Comparison of ENCODE assay signal across 22 cellular contexts in genomic region chr7:135114622-135115021, GRCh38. TPM values are rescaled to one million over a fixed set of nuclear protein-coding genes. Genes with fewer than 3 reads are reported as not detected.
DNase-seq lines count a peak whose midpoint lies in the region; ATAC-seq, FAIRE-seq and TF ChIP-seq lines count a peak whose summit lies in the region.
"Had no signal": no experiment of that assay in that cellular context is flagged by ENCODE, and none has a peak within 500 bp of the region (broad histone marks: within the 10 kb centered on the region; RNA-seq: fewer than 3 reads in every experiment).

No MANE protein-coding gene starts in this region.

- H4K20me1 ChIP-seq in HepG2 (ENCODE audit: insufficient read depth, low read length) = no peaks in the 10 kb centered on the region
- no peaks in the 10 kb centered on the region for H4K20me1 ChIP-seq in K562 (replicated peaks; ENCODE audit: control insufficient read depth, insufficient read depth, low read length)
- H4K20me1 ChIP-seq: BLaER1 had no signal

- TF ChIP-seq EP300 in HepG2 (IDR thresholded peaks at IDR 0.05; ENCODE audit: low read depth in 2 of 2, low read length in 2 of 2) = no peak
- no peak for TF ChIP-seq EP300 in HepG2 (CRISPR knock-in tag; IDR thresholded peaks at IDR 0.05; ENCODE audit: borderline replicate concordance)
- no peak for TF ChIP-seq EP300 in K562 (IDR thresholded peaks at IDR 0.05; ENCODE audit: low read length)

- TF ChIP-seq CTCF in HepG2 (CRISPR knock-in tag; IDR thresholded peaks at IDR 0.05) = no peak
- no peak for TF ChIP-seq CTCF in right lobe of liver (IDR thresholded peaks at IDR 0.05)
- TF ChIP-seq CTCF in K562 (IDR thresholded peaks at IDR 0.05 in 2 of 3, conservative IDR thresholded peaks at IDR 0.05 in 1 of 3; ENCODE audit: insufficient read depth in 2 of 3, low read depth in 1 of 3, low read length in 3 of 3) = no peak

- H3K9me1 ChIP-seq in K562 (ENCODE audit: control insufficient read depth, insufficient read depth, low read length) = no peaks in the 10 kb centered on the region

- H3K27ac ChIP-seq in HepG2 (ENCODE audit: extremely low read length, insufficient read depth, low read length) (no peak overlapping the region), right lobe of liver (no peak overlapping the region), K562 (ENCODE audit: extremely low read depth, low read depth, low read length) (no peak overlapping the region)
- H3K27ac ChIP-seq: 22Rv1, BLaER1 had no signal

- DNase-seq in HepG2 (ENCODE audit: low spot score) (no peak), right lobe of liver (no peak), GM19239 (ENCODE audit: insufficient read length, low spot score) (no peak), K562 (ENCODE audit: extremely low read depth in 1 of 4, low spot score in 3 of 4) (no peak), SW 1271 (lab: John Stamatoyannopoulos, UW) (no peak)
- DNase-seq in stimulated activated CD4-positive, alpha-beta T cell treated with anti-CD3 and anti-CD28 coated beads, Interleukin-4, amount 100 ng/mL, for 24 hours = no peak
- DNase-seq: ACHN; BE2C; C1 segment of cervical spinal cord; Calu3; CD4-positive, alpha-beta memory T cell; CD4-positive, CD25-positive, alpha-beta regulatory T cell; CD8-positive, alpha-beta memory T cell; COR-L47; DMS79 treated with DMSO at 0.1 percent for 48 hours; GF-D8 had no signal

- H3K4me2 ChIP-seq in HepG2 (ENCODE audit: low read depth, low read length) (peak overlapping the region; percentile 36; the same call in 1 of the 2 replicates), K562 (ENCODE audit: insufficient read depth, low read length) (no peak overlapping the region)
- H3K4me2 ChIP-seq: BLaER1 had no signal

- H2AFZ ChIP-seq in HepG2 (ENCODE audit: low read length) (no peak overlapping the region), K562 (ENCODE audit: low read depth, low read length) (no peak overlapping the region)

- in situ Hi-C loops in HepG2 (cut with HindIII; ENCODE audit: extremely low pct_ligation_motif_present, low pct_unique_long_range_greater_than_20kb) (no loop called here), K562 (cut with MboI) (no loop called here)

- no peaks in the 10 kb centered on the region for H3K36me3 ChIP-seq in HepG2 (replicated peaks in 1 of 2; ENCODE audit: control insufficient read depth in 1 of 2, insufficient read depth in 2 of 2, low read length in 2 of 2)
- no peaks in the 10 kb centered on the region for H3K36me3 ChIP-seq in right lobe of liver
- H3K36me3 ChIP-seq in K562 (ENCODE audit: control insufficient read depth, insufficient read depth, low read length) = no peaks in the 10 kb centered on the region
- H3K36me3 ChIP-seq: BE2C, BLaER1 had no signal

- TF ChIP-seq POLR2A in HepG2 (IDR thresholded peaks at IDR 0.05; ENCODE audit: insufficient read depth in 1 of 2, low read depth in 2 of 2, low read length in 2 of 2) (no peak), right lobe of liver (IDR thresholded peaks at IDR 0.05) (no peak), K562 (conservative IDR thresholded peaks at IDR 0.05) (no peak)

- BruUV-seq in HepG2 (replicated peaks; lab: Mats Ljungman, UMichigan) (no TSS peak), K562 (replicated peaks; lab: Mats Ljungman, UMichigan) (no TSS peak)

- H3K79me2 ChIP-seq in HepG2 (ENCODE audit: insufficient read depth, low read length) (no peaks in the 10 kb centered on the region), K562 (ENCODE audit: control insufficient read depth, insufficient read depth, low read length) (no peaks in the 10 kb centered on the region)

- H3K9me3 ChIP-seq in HepG2 (ENCODE audit: low read length) = no peaks in the 10 kb centered on the region
- H3K9me3 ChIP-seq in right lobe of liver = no peaks in the 10 kb centered on the region
- H3K9me3 ChIP-seq in K562 (replicated peaks; ENCODE audit: control insufficient read depth, insufficient read depth, low read depth, low read length) = no peaks in the 10 kb centered on the region
- H3K9me3 ChIP-seq: BE2C had no signal

- FAIRE-seq in HepG2 (lab: Jason Lieb, UNC) (peak; percentile 18), GM19239 (lab: Jason Lieb, UNC) (peak; percentile 48), K562 (lab: Jason Lieb, UNC) (no peak)
- FAIRE-seq: D721Med, G401.6, GM12891 had no signal

- 81% methylated on average over 1 of the region's 1 CpG for WGBS in HepG2 (ENCODE audit: low lambda C conversion rate)
- WGBS in right lobe of liver (ENCODE audit: insufficient coverage, low coverage, low lambda C conversion rate, missing lambda C conversion rate) = 93% methylated on average over 1 of the region's 1 CpG
- 0% methylated on average over 1 of the region's 1 CpG for WGBS in K562 (ENCODE audit: insufficient coverage, low coverage, missing lambda C conversion rate)

- H3K4me3 ChIP-seq in HepG2 (replicated peaks in 1 of 3; ENCODE audit: insufficient read depth in 1 of 3, low read depth in 2 of 3, low read length in 3 of 3) (no peak overlapping the region), right lobe of liver (no peak overlapping the region), K562 (no peak overlapping the region)
- H3K4me3 ChIP-seq: BLaER1 had no signal

- intact Hi-C loops in HepG2 (cut with micrococcal nuclease; ENCODE audit: unreplicated experiment) (loop anchor here (10.0 kb wide), 1 partner anchor 60 kb away; no protein-coding TSS in a partner anchor), right lobe of liver (cut with DNase I) (no loop called here), K562 (cut with micrococcal nuclease) (no loop called here)

- CTCF ChIA-PET in HepG2 (lab: Yijun Ruan, JAX; ENCODE audit: low intra/inter-chr PET ratio, low total read pairs) = no interaction called here
- CTCF ChIA-PET in K562 (lab: Yijun Ruan, JAX; ENCODE audit: low intra/inter-chr PET ratio) = no interaction called here

- peak; percentile 38; the same call in 1 of the 3 replicates for ATAC-seq in HepG2
- ATAC-seq in right lobe of liver = no peak
- no peak for ATAC-seq in K562

- TF ChIP-seq RAD21 in HepG2 (CRISPR knock-in tag; IDR thresholded peaks at IDR 0.05) (no peak), K562 (CRISPR knock-in tag; conservative IDR thresholded peaks at IDR 0.05 in 1 of 2, IDR thresholded peaks at IDR 0.05 in 1 of 2) (no peak)

- H3K4me1 ChIP-seq in HepG2 (ENCODE audit: insufficient read depth, low read length) (peaks cover 19% of the 10 kb centered on the region), right lobe of liver (no peaks in the 10 kb centered on the region), K562 (replicated peaks in 1 of 2; ENCODE audit: control insufficient read depth in 2 of 2, insufficient read depth in 2 of 2, low read length in 2 of 2) (no peaks in the 10 kb centered on the region)
- H3K4me1 ChIP-seq: BE2C, BLaER1 had no signal

- H3K27me3 ChIP-seq in HepG2 (ENCODE audit: control insufficient read depth in 1 of 2, insufficient read depth in 2 of 2, low read length in 2 of 2) (no peaks in the 10 kb centered on the region; a peak in 1 of 5 replicates), right lobe of liver (no peaks in the 10 kb centered on the region), K562 (ENCODE audit: control insufficient read depth in 2 of 2, insufficient read depth in 2 of 2, low read length in 2 of 2) (peaks cover 0 to 13% of the 10 kb centered on the region in 2 experiments; a peak in 3 of 5 replicates)
- H3K27me3 ChIP-seq: BE2C, BLaER1 had no signal

- POLR2A ChIA-PET in HepG2 (lab: Yijun Ruan, JAX) = no interaction called here
- POLR2A ChIA-PET in K562 (lab: Yijun Ruan, JAX) = interaction anchor here (1.2 kb wide), 1 partner anchor 14 kb away, joined by 3 read pairs; no protein-coding TSS in a partner anchor

- H3K9ac ChIP-seq in HepG2 (ENCODE audit: insufficient read depth, low read depth, low read length) (no peak overlapping the region), K562 (ENCODE audit: insufficient read depth in 1 of 2, low read depth in 2 of 2, low read length in 2 of 2) (no peak overlapping the region)
- H3K9ac ChIP-seq: BLaER1 had no signal

RNA-seq across cellular contexts. Expression of gene TMEM140, which starts 33.2 kb away (rescaled TPM):
- total RNA-seq in HepG2 (2016; rRNA removed; fragmentation: Illumina TruSeq; extraction: Trizol) = 5.6 and 9.2 TPM in 2 replicates
- total RNA-seq in HepG2 (2016; cell fraction: cytosol; rRNA removed; fragmentation: Illumina TruSeq; extraction: Trizol; ENCODE audit: low read depth) = 1.1 and 1.5 TPM in 2 replicates
- total RNA-seq in HepG2 (2016; cell fraction: insoluble cytoplasmic fraction; rRNA removed; fragmentation: Illumina TruSeq; extraction: Trizol) = 6.3 and 8.9 TPM in 2 replicates
- total RNA-seq in HepG2 (2016; cell fraction: membrane; rRNA removed; fragmentation: Illumina TruSeq; extraction: Trizol) = 2.6 and 3.2 TPM in 2 replicates
- total RNA-seq in HepG2 (2016; cell fraction: nucleus; rRNA removed; fragmentation: Illumina TruSeq; extraction: Trizol) = 7.9 and 10.4 TPM in 2 replicates
- polyA plus RNA-seq in HepG2 (2011; rRNA removed) = 21.7 and 35.7 TPM in 2 replicates
- polyA plus RNA-seq in HepG2 (2011; cell fraction: cytosol; rRNA removed) = 24.2 and 35.4 TPM in 2 replicates
- 17.7 and 30.5 TPM in 2 replicates for polyA plus RNA-seq in HepG2 (2011; cell fraction: nucleus; rRNA removed)
- 45.3 and 74.1 TPM in 2 replicates for polyA plus RNA-seq in HepG2 (2012)
- polyA plus RNA-seq in HepG2 (2016; cell fraction: cytosol; fragmentation: Illumina TruSeq; extraction: Trizol; ENCODE audit: low read depth) = 1.1 TPM in 2 replicates
- 5.3 and 6.1 TPM in 2 replicates for polyA plus RNA-seq in HepG2 (2016; cell fraction: insoluble cytoplasmic fraction; fragmentation: Illumina TruSeq; extraction: Trizol; ENCODE audit: low read depth)
- polyA plus RNA-seq in HepG2 (2016; cell fraction: membrane; fragmentation: Illumina TruSeq; extraction: Trizol; ENCODE audit: low read depth) = 2.1 and 2.2 TPM in 2 replicates
- 7.8 and 11.6 TPM in 2 replicates for polyA plus RNA-seq in HepG2 (2016; cell fraction: nucleus; fragmentation: Illumina TruSeq; extraction: Trizol; ENCODE audit: insufficient read depth, low read depth)
- 0.26 and 39.0 TPM in 2 replicates for polyA minus RNA-seq in HepG2 (2011; rRNA and poly(A)+ RNA removed; ENCODE audit: low replicate concordance)
- 15.9 and 32.1 TPM in 2 replicates for polyA minus RNA-seq in HepG2 (2011; cell fraction: cytosol; rRNA and poly(A)+ RNA removed)
- 41.2 and 55.0 TPM in 2 replicates for polyA minus RNA-seq in HepG2 (2011; cell fraction: nucleus; rRNA and poly(A)+ RNA removed)
- total RNA-seq in right lobe of liver = 10 to 100 TPM; 31.2 to 58.9 (median 37.4) TPM
- 0.37 and 0.60 TPM in 2 replicates for total RNA-seq in K562 (2011; cell fraction: chromatin; rRNA removed; ENCODE audit: low replicate concordance)
- 0.17 and 0.39 TPM in 2 replicates for total RNA-seq in K562 (2011; cell fraction: nucleolus; rRNA removed)
- total RNA-seq in K562 (2011; cell fraction: nucleoplasm; rRNA removed) = not detected in 2 replicates
- total RNA-seq in K562 (2014; rRNA removed) = 0.23 and 0.24 TPM in 2 replicates
- 0.15 and 0.22 TPM in 2 replicates for total RNA-seq in K562 (2014; rRNA removed; fragmentation: Illumina TruSeq; extraction: Trizol)
- total RNA-seq in K562 (2015; rRNA removed; fragmentation: Illumina TruSeq; extraction: Trizol) = 0.19 and 0.36 TPM in 2 replicates
- 0.29 and 0.33 TPM in 2 replicates for total RNA-seq in K562 (2021)
- 0.03 TPM in 1 of 2 replicates, not detected in the other for polyA plus RNA-seq in K562 (2011; rRNA removed)
- 0.04 TPM in 1 of 2 replicates, not detected in the other for polyA plus RNA-seq in K562 (2011; cell fraction: cytosol; rRNA removed)
- polyA plus RNA-seq in K562 (2011; cell fraction: nucleus; rRNA removed) = not detected in 2 replicates
- 12.5 and 24.1 TPM in 2 replicates for polyA plus RNA-seq in K562 (2012)
- polyA plus RNA-seq in K562 (2014; fragmentation: Illumina TruSeq; extraction: Trizol) = 0.15 and 0.19 TPM in 2 replicates
- polyA plus RNA-seq in K562 (2014; fragmentation: Nextera tagmentation; extraction: Ambion mirVana) = under 1 TPM; 0.35 to 0.82 TPM
- 0.11 TPM in 1 of 2 replicates, not detected in the other for polyA plus RNA-seq in K562 (2014; rRNA removed)
- polyA minus RNA-seq in K562 (2011; rRNA and poly(A)+ RNA removed) = 0.35 TPM in 1 of 2 replicates, not detected in the other
- polyA minus RNA-seq in K562 (2011; cell fraction: cytosol; rRNA and poly(A)+ RNA removed) = not detected in 2 replicates
- polyA minus RNA-seq in K562 (2011; cell fraction: nucleus; rRNA and poly(A)+ RNA removed) = 0.40 TPM in 1 of 2 replicates, not detected in the other
- total RNA-seq: A673 had no signal

RNA-seq across cellular contexts. Expression of gene CYREN, which starts 55.9 kb away (rescaled TPM):
- total RNA-seq in HepG2 (2016; rRNA removed; fragmentation: Illumina TruSeq; extraction: Trizol) (60.7 and 68.6 TPM in 2 replicates), right lobe of liver (10 to 100 TPM; 11.5 to 17.1 (median 15.0) TPM), K562 (2014; rRNA removed) (108 and 116 TPM in 2 replicates), K562 (2014; rRNA removed; fragmentation: Illumina TruSeq; extraction: Trizol) (73.8 and 79.8 TPM in 2 replicates), K562 (2015; rRNA removed; fragmentation: Illumina TruSeq; extraction: Trizol) (94.7 and 97.3 TPM in 2 replicates), K562 (2021) (93.9 and 102 TPM in 2 replicates)
- 24.2 and 27.7 TPM in 2 replicates for total RNA-seq in HepG2 (2016; cell fraction: cytosol; rRNA removed; fragmentation: Illumina TruSeq; extraction: Trizol; ENCODE audit: low read depth)
- total RNA-seq in HepG2 (2016; cell fraction: insoluble cytoplasmic fraction; rRNA removed; fragmentation: Illumina TruSeq; extraction: Trizol) = 58.8 and 66.8 TPM in 2 replicates
- 48.2 and 58.3 TPM in 2 replicates for total RNA-seq in HepG2 (2016; cell fraction: membrane; rRNA removed; fragmentation: Illumina TruSeq; extraction: Trizol)
- total RNA-seq in HepG2 (2016; cell fraction: nucleus; rRNA removed; fragmentation: Illumina TruSeq; extraction: Trizol) = 42.2 and 46.2 TPM in 2 replicates
- polyA plus RNA-seq in HepG2 (2011; rRNA removed) (19.3 and 20.7 TPM in 2 replicates), K562 (2011; rRNA removed) (70.3 and 76.7 TPM in 2 replicates), K562 (2014; fragmentation: Illumina TruSeq; extraction: Trizol) (88.8 and 93.4 TPM in 2 replicates), K562 (2014; fragmentation: Nextera tagmentation; extraction: Ambion mirVana) (10 to 100 TPM; 13.9 to 25.5 TPM), K562 (2014; rRNA removed) (87.2 and 91.9 TPM in 2 replicates)
- 19.8 and 20.9 TPM in 2 replicates for polyA plus RNA-seq in HepG2 (2011; cell fraction: cytosol; rRNA removed)
- 15.6 and 18.8 TPM in 2 replicates for polyA plus RNA-seq in HepG2 (2011; cell fraction: nucleus; rRNA removed)
- polyA plus RNA-seq in HepG2 (2012) = 44.5 and 69.6 TPM in 2 replicates
- polyA plus RNA-seq in HepG2 (2016; cell fraction: cytosol; fragmentation: Illumina TruSeq; extraction: Trizol; ENCODE audit: low read depth) = 13.5 and 22.0 TPM in 2 replicates
- 62.6 and 67.4 TPM in 2 replicates for polyA plus RNA-seq in HepG2 (2016; cell fraction: insoluble cytoplasmic fraction; fragmentation: Illumina TruSeq; extraction: Trizol; ENCODE audit: low read depth)
- 31.2 and 44.6 TPM in 2 replicates for polyA plus RNA-seq in HepG2 (2016; cell fraction: membrane; fragmentation: Illumina TruSeq; extraction: Trizol; ENCODE audit: low read depth)
- 46.9 and 49.8 TPM in 2 replicates for polyA plus RNA-seq in HepG2 (2016; cell fraction: nucleus; fragmentation: Illumina TruSeq; extraction: Trizol; ENCODE audit: insufficient read depth, low read depth)
- 24.4 and 62.5 TPM in 2 replicates for polyA minus RNA-seq in HepG2 (2011; rRNA and poly(A)+ RNA removed; ENCODE audit: low replicate concordance)
- polyA minus RNA-seq in HepG2 (2011; cell fraction: cytosol; rRNA and poly(A)+ RNA removed) = 8.6 and 12.1 TPM in 2 replicates
- polyA minus RNA-seq in HepG2 (2011; cell fraction: nucleus; rRNA and poly(A)+ RNA removed) = 20.6 and 24.7 TPM in 2 replicates
- 74.7 and 156 TPM in 2 replicates for total RNA-seq in K562 (2011; cell fraction: chromatin; rRNA removed; ENCODE audit: low replicate concordance)
- 93.6 and 122 TPM in 2 replicates for total RNA-seq in K562 (2011; cell fraction: nucleolus; rRNA removed)
- total RNA-seq in K562 (2011; cell fraction: nucleoplasm; rRNA removed) = 99.6 and 104 TPM in 2 replicates
- 64.8 and 71.7 TPM in 2 replicates for polyA plus RNA-seq in K562 (2011; cell fraction: cytosol; rRNA removed)
- 63.9 and 68.6 TPM in 2 replicates for polyA plus RNA-seq in K562 (2011; cell fraction: nucleus; rRNA removed)
- 76.0 and 88.6 TPM in 2 replicates for polyA plus RNA-seq in K562 (2012)
- 91.4 and 96.8 TPM in 2 replicates for polyA minus RNA-seq in K562 (2011; rRNA and poly(A)+ RNA removed)
- polyA minus RNA-seq in K562 (2011; cell fraction: cytosol; rRNA and poly(A)+ RNA removed) = 41.0 and 42.8 TPM in 2 replicates
- 68.5 and 107 TPM in 2 replicates for polyA minus RNA-seq in K562 (2011; cell fraction: nucleus; rRNA and poly(A)+ RNA removed)

Comparison
In these comparisons a context has a peak if more than half of its experiments do, and no peak if none do; other contexts are left out.
1. Of the 241 proteins assayed by ChIP-seq in both HepG2 and K562: peak only in HepG2: HMG20A, HMG20B and PHF21A; only in K562: KDM1A; in both: none; in neither: 237.